1 cellular context compared by ENCODE assay signal in the genomic region with DNA sequence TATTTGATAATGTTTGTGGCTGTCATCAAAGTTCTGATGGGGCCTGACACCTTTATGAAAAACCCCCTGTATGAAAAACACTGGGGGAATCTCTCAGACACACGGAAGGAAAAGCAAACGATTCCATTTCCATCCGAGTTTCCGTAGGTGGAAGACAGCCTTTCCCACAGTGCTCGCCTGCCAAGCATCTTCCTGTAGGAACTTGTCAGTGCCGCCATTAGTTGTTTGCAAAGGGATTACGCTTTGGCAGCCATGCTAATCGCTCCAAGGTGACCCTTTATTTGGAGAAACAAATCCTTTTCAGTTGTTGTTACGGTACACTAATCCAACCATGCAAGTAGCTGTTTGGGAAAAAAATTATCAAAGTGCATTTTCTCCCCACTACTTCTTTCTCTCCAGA.
TF ChIP-seq lines count a peak whose summit lies in the region.

No MANE protein-coding gene starts in this region.

TF ChIP-seq in SK-N-SH, 30 proteins besides CTCF, POLR2A, EP300 and RAD21 (continued from another document):
- TF ChIP-seq, protein P1, sequence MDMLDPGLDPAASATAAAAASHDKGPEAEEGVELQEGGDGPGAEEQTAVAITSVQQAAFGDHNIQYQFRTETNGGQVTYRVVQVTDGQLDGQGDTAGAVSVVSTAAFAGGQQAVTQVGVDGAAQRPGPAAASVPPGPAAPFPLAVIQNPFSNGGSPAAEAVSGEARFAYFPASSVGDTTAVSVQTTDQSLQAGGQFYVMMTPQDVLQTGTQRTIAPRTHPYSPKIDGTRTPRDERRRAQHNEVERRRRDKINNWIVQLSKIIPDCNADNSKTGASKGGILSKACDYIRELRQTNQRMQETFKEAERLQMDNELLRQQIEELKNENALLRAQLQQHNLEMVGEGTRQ (IDR thresholded peaks at IDR 0.05; ENCODE audit: borderline replicate concordance, low read depth, low read length), result no peak
